Comparison of ENCODE assay signal across 34 cellular contexts in the genomic region with DNA sequence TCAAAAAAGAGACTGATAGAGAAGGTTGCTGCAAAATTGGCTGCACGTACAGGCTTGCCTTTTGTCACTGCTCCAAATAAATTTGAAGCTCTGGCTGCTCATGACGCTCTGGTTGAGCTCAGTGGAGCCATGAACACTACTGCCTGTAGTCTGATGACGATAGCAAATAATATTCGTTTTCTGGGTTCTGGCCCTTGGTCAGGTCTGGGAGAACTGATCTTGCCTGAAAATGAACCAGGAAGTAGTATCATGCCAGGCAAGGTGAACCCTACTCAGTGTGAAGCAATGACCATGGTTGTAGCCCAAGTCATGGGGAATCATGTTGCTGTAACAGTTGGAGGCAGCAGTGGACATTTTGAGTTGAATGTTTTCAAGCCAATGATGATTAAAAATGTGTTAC.
"Had no signal": no experiment of that assay in that cellular context is flagged by ENCODE, and none has a peak within 500 bp of the region (broad histone marks: within the 10 kb centered on the region; RNA-seq: fewer than 3 reads in every experiment).

No MANE protein-coding gene starts in this region.

- H3K36me3 Mint-ChIP-seq: activated CD4-positive, alpha-beta memory T cell treated with anti-CD3 and anti-CD28 coated beads for 36 hours; brain; naive B cell; stimulated activated effector memory CD8-positive, alpha-beta T cell treated with anti-CD3 and anti-CD28 coated beads, Interleukin-12 subunit alpha, Interleukin-12 subunit beta, amount 100 ng/mL, for 72 hours had no signal

- H3K27me3 Mint-ChIP-seq: activated naive CD4-positive, alpha-beta T cell treated with anti-CD3 and anti-CD28 coated beads, Interleukin-2, amount 10 ng/mL, durations not matched to agents 7 days and 5 days; activated naive CD8-positive, alpha-beta T cell treated with anti-CD3 and anti-CD28 coated beads, Interleukin-2, amount 10 ng/mL, durations not matched to agents 7 days and 5 days had no signal

- DNase-seq: activated CD4-positive, alpha-beta memory T cell treated with anti-CD3 and anti-CD28 coated beads for 36 hours; activated CD4-positive, alpha-beta T cell treated with anti-CD3 and anti-CD28 coated beads, Interleukin-2, amount 10 ng/mL, durations not matched to agents 24 days and 14 days; activated CD8-positive, alpha-beta memory T cell treated with anti-CD3 and anti-CD28 coated beads, Interleukin-2, amount 50 U/mL, for 4 hours; activated effector memory CD4-positive, alpha-beta T cell treated with anti-CD3 and anti-CD28 coated beads, Interleukin-2, amount 50 U/mL, for 16 hours; activated naive CD4-positive, alpha-beta T cell treated with anti-CD3 and anti-CD28 coated beads, Interleukin-2, amount 10 ng/mL, durations not matched to agents 7 days and 5 days; activated naive CD8-positive, alpha-beta T cell treated with anti-CD3 and anti-CD28 coated beads, Interleukin-2, amount 10 ng/mL, durations not matched to agents 7 days and 5 days; activated T-cell treated with anti-CD3 and anti-CD28 coated beads, Interleukin-2, amount 50 U/mL, for 1 hour; caudate nucleus; cortex of kidney; effector memory CD8-positive, alpha-beta T cell; gastrocnemius medialis; glutamatergic neuron; islet precursor cell; left cardiac atrium; naive B cell; pancreas; retina; sigmoid colon; small intestine; stimulated activated CD4-positive, alpha-beta T cell treated with anti-CD3 and anti-CD28 coated beads, Interleukin-4, amount 100 ng/mL, for 24 hours; T-helper 9 cell; upper lobe of left lung; WERI-Rb-1 had no signal

- H3K4me3 Mint-ChIP-seq: activated CD4-positive, alpha-beta memory T cell treated with anti-CD3 and anti-CD28 coated beads for 36 hours; activated CD4-positive, alpha-beta T cell treated with anti-CD3 and anti-CD28 coated beads, Interleukin-2, amount 10 ng/mL, durations not matched to agents 24 days and 14 days; activated naive CD4-positive, alpha-beta T cell treated with anti-CD3 and anti-CD28 coated beads, Interleukin-2, amount 10 ng/mL, durations not matched to agents 7 days and 5 days; activated naive CD8-positive, alpha-beta T cell treated with anti-CD3 and anti-CD28 coated beads, Interleukin-2, amount 10 ng/mL, durations not matched to agents 7 days and 5 days; activated T-helper 1 cell treated with anti-CD3 and anti-CD28 coated beads, Interleukin-12 subunit alpha, Interleukin-12 subunit beta, Interleukin-2, Interleukin-4 antibody, amounts not matched to agents 30 ng/mL and 10 ng/mL and 1 ng/mL, durations not matched to agents 14 hours and 24 hours and 36 hours; brain; effector memory CD8-positive, alpha-beta T cell; mesothelial cell of epicardium; naive B cell; stimulated activated effector memory CD8-positive, alpha-beta T cell treated with anti-CD3 and anti-CD28 coated beads, Interleukin-12 subunit alpha, Interleukin-12 subunit beta, amount 100 ng/mL, for 72 hours; stimulated activated naive CD8-positive, alpha-beta T cell treated with anti-CD3 and anti-CD28 coated beads, Interleukin-15, Interleukin-2, amounts not matched to agents 100 ng/mL and 50 ng/mL, for 24 hours; T-helper 1 cell treated with Interleukin-12 subunit alpha and Interleukin-12 subunit beta and Interleukin-4 antibody, amounts not matched to agents 30 μg/mL and 1 μg/mL, for 36 hours had no signal

- H3K27me3 ChIP-seq: ascending aorta, esophagus muscularis mucosa, gastrocnemius medialis, pancreas, sigmoid colon, upper lobe of left lung, vagina had no signal

- H3K9me3 ChIP-seq: ascending aorta, esophagus muscularis mucosa, gastrocnemius medialis, pancreas, prostate gland, sigmoid colon, upper lobe of left lung, vagina had no signal

- H3K4me3 ChIP-seq: esophagus muscularis mucosa, gastrocnemius medialis, pancreas, prostate gland, sigmoid colon, upper lobe of left lung, vagina had no signal

- ATAC-seq: activated CD4-positive, CD25-positive, alpha-beta regulatory T cell treated with anti-CD3 and anti-CD28 coated beads, Interleukin-2, amount 50 U/mL, for 24 hours; effector memory CD8-positive, alpha-beta T cell; gastrocnemius medialis; pancreas; stimulated activated effector memory CD8-positive, alpha-beta T cell treated with anti-CD3 and anti-CD28 coated beads, Interleukin-12 subunit alpha, Interleukin-12 subunit beta, amount 100 ng/mL, for 72 hours had no signal

- H3K27ac ChIP-seq: ascending aorta, esophagus muscularis mucosa, gastrocnemius medialis, pancreas, prostate gland, sigmoid colon, upper lobe of left lung, vagina, WERI-Rb-1 had no signal

- H3K4me1 ChIP-seq: ascending aorta, esophagus muscularis mucosa, gastrocnemius medialis, pancreas, prostate gland, sigmoid colon, upper lobe of left lung, vagina had no signal

- H3K36me3 ChIP-seq: ascending aorta, esophagus muscularis mucosa, gastrocnemius medialis, pancreas, prostate gland, sigmoid colon, upper lobe of left lung, vagina, WERI-Rb-1 had no signal

- H3K27ac Mint-ChIP-seq: activated CD4-positive, alpha-beta memory T cell treated with anti-CD3 and anti-CD28 coated beads for 36 hours; activated CD4-positive, alpha-beta T cell treated with anti-CD3 and anti-CD28 coated beads, Interleukin-2, amount 10 ng/mL, durations not matched to agents 24 days and 14 days; activated naive CD4-positive, alpha-beta T cell treated with anti-CD3 and anti-CD28 coated beads, Interleukin-2, amount 10 ng/mL, durations not matched to agents 7 days and 5 days; activated naive CD8-positive, alpha-beta T cell treated with anti-CD3 and anti-CD28 coated beads, Interleukin-2, amount 10 ng/mL, durations not matched to agents 7 days and 5 days; activated T-helper 1 cell treated with anti-CD3 and anti-CD28 coated beads, Interleukin-12 subunit alpha, Interleukin-12 subunit beta, Interleukin-2, Interleukin-4 antibody, amounts not matched to agents 30 ng/mL and 10 ng/mL and 1 ng/mL, durations not matched to agents 14 hours and 24 hours and 36 hours; effector memory CD8-positive, alpha-beta T cell; mesothelial cell of epicardium; naive B cell; stimulated activated effector memory CD8-positive, alpha-beta T cell treated with anti-CD3 and anti-CD28 coated beads, Interleukin-12 subunit alpha, Interleukin-12 subunit beta, amount 100 ng/mL, for 72 hours; stimulated activated naive CD8-positive, alpha-beta T cell treated with anti-CD3 and anti-CD28 coated beads, Interleukin-15, Interleukin-2, amounts not matched to agents 100 ng/mL and 50 ng/mL, for 24 hours; T-helper 1 cell treated with Interleukin-12 subunit alpha and Interleukin-12 subunit beta and Interleukin-4 antibody, amounts not matched to agents 30 μg/mL and 1 μg/mL, for 36 hours had no signal

- H3K4me1 Mint-ChIP-seq: brain; naive B cell; stimulated activated effector memory CD8-positive, alpha-beta T cell treated with anti-CD3 and anti-CD28 coated beads, Interleukin-12 subunit alpha, Interleukin-12 subunit beta, amount 100 ng/mL, for 72 hours had no signal

- H3K9me3 Mint-ChIP-seq: activated CD4-positive, alpha-beta memory T cell treated with anti-CD3 and anti-CD28 coated beads for 36 hours; effector memory CD8-positive, alpha-beta T cell; stimulated activated effector memory CD8-positive, alpha-beta T cell treated with anti-CD3 and anti-CD28 coated beads, Interleukin-12 subunit alpha, Interleukin-12 subunit beta, amount 100 ng/mL, for 72 hours; stimulated activated naive CD8-positive, alpha-beta T cell treated with anti-CD3 and anti-CD28 coated beads, Interleukin-15, Interleukin-2, amounts not matched to agents 100 ng/mL and 50 ng/mL, for 24 hours had no signal
